Comparison of ENCODE assay signal across 20 cellular contexts in the genomic region with DNA sequence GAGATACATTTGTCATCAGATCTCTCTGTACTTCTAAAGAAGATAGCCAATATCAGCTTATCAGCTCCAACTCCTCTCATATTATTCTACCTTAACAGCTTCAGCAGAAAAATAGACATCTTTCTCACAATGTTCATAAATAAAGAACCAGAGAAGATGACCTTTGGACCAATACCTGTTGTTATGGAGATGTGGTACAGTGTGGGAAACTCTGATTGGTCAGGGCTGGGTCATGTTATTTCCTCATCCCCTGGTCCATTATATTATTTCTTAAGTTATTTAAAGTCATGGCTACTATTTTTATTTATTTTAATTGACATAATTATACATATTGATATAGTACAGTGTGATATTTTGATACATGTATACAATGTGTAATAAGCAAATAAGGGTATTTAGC. TPM values are rescaled to one million over a fixed set of nuclear protein-coding genes. Genes with fewer than 3 reads are reported as not detected.
DNase-seq lines count a peak whose midpoint lies in the region; ATAC-seq and FAIRE-seq lines count a peak whose summit lies in the region.
"Had no signal": no experiment of that assay in that cellular context is flagged by ENCODE, and none has a peak within 500 bp of the region (broad histone marks: within the 10 kb centered on the region; RNA-seq: fewer than 3 reads in every experiment).

No MANE protein-coding gene starts in this region.

- H3K9me3 ChIP-seq in small intestine (ENCODE audit: control insufficient read depth, low read depth), result no peaks in the 10 kb centered on the region
- H3K9me3 ChIP-seq: HAP-1 had no signal

- no peaks in the 10 kb centered on the region for H3K36me3 ChIP-seq in small intestine (ENCODE audit: control insufficient read depth in 2 of 2, insufficient read depth in 2 of 2, low read length in 2 of 2)
- H3K36me3 ChIP-seq: HAP-1 had no signal

- no peaks in the 10 kb centered on the region for H3K4me1 ChIP-seq in small intestine (ENCODE audit: control insufficient read depth in 2 of 2, insufficient read depth in 1 of 2, low read depth in 1 of 2, low read length in 1 of 2)
- H3K4me1 ChIP-seq: HAP-1 had no signal

- no peaks in the 10 kb centered on the region for H3K27me3 ChIP-seq in small intestine (ENCODE audit: control insufficient read depth in 2 of 2, insufficient read depth in 2 of 2, low read length in 2 of 2)

- peak; percentile 82 for FAIRE-seq in islet of Langerhans (lab: Jason Lieb, UNC)
- no peak for FAIRE-seq in small intestine (lab: Jason Lieb, UNC)
- FAIRE-seq: GM12878, GM19239 had no signal

- intact Hi-C loops in posterior cingulate gyrus (cut with DNase I), result no loop called here

- ATAC-seq in GM19395 (IDR thresholded peaks at IDR 0.05; ENCODE audit: unreplicated experiment) (no peak), HG02884 (IDR thresholded peaks at IDR 0.05; ENCODE audit: unreplicated experiment) (no peak)
- ATAC-seq: GM12878 had no signal

- H3K27ac ChIP-seq in small intestine (ENCODE audit: low read depth in 1 of 2, low read length in 1 of 2), result no peak overlapping the region

- DNase-seq in DMS53 treated with DMSO at 0.1 percent for 48 hours (lab: John Stamatoyannopoulos, UW; ENCODE audit: unreplicated experiment), result peak; percentile 11
- peak; percentile 15 for DNase-seq in HuH-7 (ENCODE audit: low spot score)
- DNase-seq in small intestine, result peak; percentile 44
- DNase-seq in posterior cingulate gyrus, result no peak
- DNase-seq: C1 segment of cervical spinal cord; Calu3; CD4-positive, alpha-beta memory T cell; COR-L47; DMS79; EL; GDM1; GOT3; HFFc6 had no signal

- H3K4me3 ChIP-seq in small intestine (ENCODE audit: low read depth in 1 of 2, low read length in 2 of 2), result no peak overlapping the region
- H3K4me3 ChIP-seq: GM12878, HAP-1 had no signal

RNA-seq across cellular contexts. Expression of gene POLR1H, which starts 35.9 kb away (rescaled TPM):
- polyA plus RNA-seq in small intestine, result 10 to 100 TPM; 42.7 to 78.4 (median 57.5) TPM

RNA-seq across cellular contexts. Expression of gene PPP1R11, which starts 41.8 kb away (rescaled TPM):
- polyA plus RNA-seq in small intestine, result 100 to 1,000 TPM in 2 of 3 donors, 10 to 100 TPM in 1; 71.8 to 111 (median 108) TPM

RNA-seq across cellular contexts. Expression of gene RNF39, which starts 50.4 kb away (rescaled TPM):
- under 1 TPM; 0.18 to 0.27 (median 0.22) TPM for polyA plus RNA-seq in small intestine
- polyA plus RNA-seq: BJ had no signal

Comparison
In these comparisons a context has a peak if more than half of its experiments do, and no peak if none do; other contexts are left out.
1. DNase-seq: peak in DMS53 treated with DMSO at 0.1 percent for 48 hours (single experiment), HuH-7 (single experiment) and small intestine (single experiment); none in posterior cingulate gyrus (0 of 10).